Comparison of ENCODE assay signal across 11 cellular contexts in the genomic region with DNA sequence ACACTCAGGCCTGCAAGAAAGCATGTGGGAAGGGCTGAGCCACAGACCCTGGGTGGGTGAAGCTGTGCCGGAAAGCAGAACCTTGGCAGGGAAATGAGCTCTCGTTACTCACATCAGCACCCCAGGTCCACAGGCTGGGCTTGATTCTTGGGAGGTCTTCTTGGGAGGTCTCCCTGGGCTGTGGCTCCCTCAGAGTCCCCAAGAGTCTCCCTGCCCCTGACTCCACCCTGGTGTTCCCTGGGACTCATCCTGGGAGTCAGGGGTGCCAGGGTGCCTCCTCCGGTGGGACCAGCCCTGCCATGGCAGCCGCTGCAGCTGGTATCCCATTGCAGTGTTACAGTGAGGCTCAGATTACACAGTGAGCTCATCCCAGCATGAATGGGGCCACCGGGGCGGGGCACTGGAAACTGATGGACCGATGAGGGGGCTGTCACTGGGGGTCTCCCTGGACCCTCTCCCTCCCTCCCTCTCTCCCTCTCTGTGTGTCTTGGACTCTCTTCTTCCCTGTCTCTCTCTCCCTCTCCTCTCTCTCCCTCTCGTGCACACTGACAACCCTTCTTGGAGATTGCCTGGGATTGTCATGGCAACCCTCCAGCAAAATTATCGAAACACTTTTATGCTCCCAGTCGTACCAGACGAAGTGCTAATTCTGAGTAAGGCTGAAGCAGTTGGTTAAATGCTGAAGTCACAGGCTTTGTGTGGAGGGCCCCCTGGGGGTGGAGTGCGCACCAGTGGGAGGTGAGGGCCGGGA. TPM values are rescaled to one million over a fixed set of nuclear protein-coding genes. Genes with fewer than 3 reads are reported as not detected.
DNase-seq lines count a peak whose midpoint lies in the region; ATAC-seq, FAIRE-seq and TF ChIP-seq lines count a peak whose summit lies in the region.
"Had no signal": no experiment of that assay in that cellular context is flagged by ENCODE, and none has a peak within 500 bp of the region (broad histone marks: within the 10 kb centered on the region; RNA-seq: fewer than 3 reads in every experiment).

No MANE protein-coding gene starts in this region.

- H4K20me1 ChIP-seq in HepG2 (ENCODE audit: insufficient read depth, low read length) (no peaks in the 10 kb centered on the region), keratinocyte (ENCODE audit: control insufficient read depth, extremely low read depth, insufficient read depth, low read length) (no peaks in the 10 kb centered on the region)

- H3K9me1 ChIP-seq in keratinocyte (ENCODE audit: control insufficient read depth, extremely low read depth, insufficient read depth, low read length), result no peaks in the 10 kb centered on the region

- no peak overlapping the region for H2AFZ ChIP-seq in HepG2 (ENCODE audit: low read length)
- peak overlapping the region; percentile 19 for H2AFZ ChIP-seq in keratinocyte (ENCODE audit: control insufficient read depth, low read length)

- dilution Hi-C loops in keratinocyte (cut with MboI; ENCODE audit: extremely low pct_ligation_motif_present, low sequenced_read_pairs), result no loop called here

- H3K4me3 ChIP-seq in HepG2 (replicated peaks in 1 of 3; ENCODE audit: insufficient read depth in 1 of 3, low read depth in 2 of 3, low read length in 3 of 3), result no peak overlapping the region
- no peak overlapping the region for H3K4me3 ChIP-seq in right lobe of liver
- no peak overlapping the region for H3K4me3 ChIP-seq in keratinocyte (ENCODE audit: control insufficient read depth in 2 of 3, extremely low read depth in 1 of 3, insufficient read depth in 2 of 3, low read depth in 1 of 3, low read length in 3 of 3)
- H3K4me3 ChIP-seq in colonic mucosa, result no peak overlapping the region
- H3K4me3 ChIP-seq: GM12878 had no signal

- peaks cover 5 to 19% of the 10 kb centered on the region in 2 experiments; a peak in 4 of 5 replicates for H3K27me3 ChIP-seq in HepG2 (ENCODE audit: control insufficient read depth in 1 of 2, insufficient read depth in 2 of 2, low read length in 2 of 2)
- H3K27me3 ChIP-seq in right lobe of liver, result no peaks in the 10 kb centered on the region
- H3K27me3 ChIP-seq in keratinocyte (ENCODE audit: control insufficient read depth, extremely low read depth, insufficient read depth, low read length), result peaks cover 13% of the 10 kb centered on the region
- no peaks in the 10 kb centered on the region for H3K27me3 ChIP-seq in colonic mucosa

- no peak for ATAC-seq in HepG2
- no peak for ATAC-seq in right lobe of liver
- ATAC-seq in SK-N-SH treated with all-trans-retinoic acid at 6 μM for 48 hours, result peak; percentile 66
- no peak for ATAC-seq in GM19467 (IDR thresholded peaks at IDR 0.05; ENCODE audit: unreplicated experiment)
- ATAC-seq: GM12878 had no signal

- FAIRE-seq in HepG2 (lab: Jason Lieb, UNC), result no peak
- no peak for FAIRE-seq in keratinocyte (lab: Jason Lieb, UNC)
- FAIRE-seq: GM12878, kidney had no signal

- H3K9ac ChIP-seq in HepG2 (ENCODE audit: insufficient read depth, low read depth, low read length), result no peak overlapping the region
- no peak overlapping the region for H3K9ac ChIP-seq in keratinocyte (ENCODE audit: control insufficient read depth, extremely low read depth, insufficient read depth, low read length)
- no peak overlapping the region for H3K9ac ChIP-seq in colonic mucosa (ENCODE audit: low read depth in 2 of 2, low read length in 2 of 2)

- intact Hi-C loops in HepG2 (cut with micrococcal nuclease; ENCODE audit: unreplicated experiment), result no loop called here
- intact Hi-C loops in right lobe of liver (cut with DNase I), result no loop called here
- intact Hi-C loops in colonic mucosa (cut with DNase I), result no loop called here

- BruUV-seq in HepG2 (replicated peaks; lab: Mats Ljungman, UMichigan), result no TSS peak

- 1% methylated on average over 7 of the region's 13 CpGs for WGBS in HepG2 (ENCODE audit: low lambda C conversion rate)
- 28% methylated on average over 8 of the region's 13 CpGs for WGBS in right lobe of liver (ENCODE audit: insufficient coverage, low coverage, low lambda C conversion rate, missing lambda C conversion rate)

- DNase-seq in HepG2 (ENCODE audit: low spot score) (no peak), right lobe of liver (no peak), keratinocyte (ENCODE audit: low read depth, low spot score) (no peak), colonic mucosa (no peak), SK-N-DZ (ENCODE audit: low spot score) (no peak), glomerular visceral epithelial cell (ENCODE audit: extremely low spot score) (no peak)
- DNase-seq: CD4-positive, CD25-positive, alpha-beta regulatory T cell; kidney had no signal

- TF ChIP-seq POLR2A in HepG2 (IDR thresholded peaks at IDR 0.05; ENCODE audit: insufficient read depth in 1 of 2, low read depth in 2 of 2, low read length in 2 of 2), result no peak
- no peak for TF ChIP-seq POLR2A in right lobe of liver (IDR thresholded peaks at IDR 0.05)

- in situ Hi-C loops in HepG2 (cut with HindIII; ENCODE audit: extremely low pct_ligation_motif_present, low pct_unique_long_range_greater_than_20kb), result no loop called here

- H3K27ac ChIP-seq in HepG2 (ENCODE audit: extremely low read length, insufficient read depth, low read length), result no peak overlapping the region
- no peak overlapping the region for H3K27ac ChIP-seq in right lobe of liver
- no peak overlapping the region for H3K27ac ChIP-seq in keratinocyte (ENCODE audit: control insufficient read depth, insufficient read depth, low read length)
- H3K27ac ChIP-seq in colonic mucosa, result no peak overlapping the region

- POLR2A ChIA-PET in HepG2 (lab: Yijun Ruan, JAX), result no interaction called here

- H3K36me3 ChIP-seq in HepG2 (replicated peaks in 1 of 2; ENCODE audit: control insufficient read depth in 1 of 2, insufficient read depth in 2 of 2, low read length in 2 of 2) (no peaks in the 10 kb centered on the region), right lobe of liver (no peaks in the 10 kb centered on the region), keratinocyte (ENCODE audit: control insufficient read depth in 2 of 2, extremely low read depth in 1 of 2, insufficient read depth in 2 of 2, low read length in 2 of 2) (no peaks in the 10 kb centered on the region), colonic mucosa (no peaks in the 10 kb centered on the region)

- TF ChIP-seq CTCF in HepG2 (CRISPR knock-in tag; IDR thresholded peaks at IDR 0.05) (no peak), right lobe of liver (IDR thresholded peaks at IDR 0.05) (no peak), keratinocyte (optimal IDR thresholded peaks at IDR 0.05 in 1 of 3, IDR thresholded peaks at IDR 0.05 in 1 of 3, conservative IDR thresholded peaks at IDR 0.05 in 1 of 3; ENCODE audit: extremely low read depth in 1 of 3, insufficient read depth in 2 of 3, low read length in 3 of 3) (no peak), colonic mucosa (IDR thresholded peaks at IDR 0.05) (no peak)

- TF ChIP-seq RAD21 in HepG2 (CRISPR knock-in tag; IDR thresholded peaks at IDR 0.05), result no peak

- CTCF ChIA-PET in HepG2 (lab: Yijun Ruan, JAX; ENCODE audit: low intra/inter-chr PET ratio, low total read pairs), result no interaction called here

- no peaks in the 10 kb centered on the region for H3K4me1 ChIP-seq in HepG2 (ENCODE audit: insufficient read depth, low read length)
- no peaks in the 10 kb centered on the region for H3K4me1 ChIP-seq in right lobe of liver
- H3K4me1 ChIP-seq in keratinocyte (ENCODE audit: control insufficient read depth, extremely low read depth, insufficient read depth, low read length), result peaks cover 9% of the 10 kb centered on the region
- no peaks in the 10 kb centered on the region for H3K4me1 ChIP-seq in colonic mucosa

- TF ChIP-seq EP300 in HepG2 (IDR thresholded peaks at IDR 0.05; ENCODE audit: low read depth in 2 of 2, low read length in 2 of 2), result no peak
- TF ChIP-seq EP300 in HepG2 (CRISPR knock-in tag; IDR thresholded peaks at IDR 0.05; ENCODE audit: borderline replicate concordance), result no peak

- H3K9me3 ChIP-seq in HepG2 (ENCODE audit: low read length) (no peaks in the 10 kb centered on the region), right lobe of liver (no peaks in the 10 kb centered on the region), keratinocyte (ENCODE audit: control insufficient read depth, low read depth, low read length) (no peaks in the 10 kb centered on the region), colonic mucosa (no peaks in the 10 kb centered on the region)

- H3K79me2 ChIP-seq in HepG2 (ENCODE audit: insufficient read depth, low read length) (no peaks in the 10 kb centered on the region), keratinocyte (ENCODE audit: control insufficient read depth, insufficient read depth, low read length) (no peaks in the 10 kb centered on the region)

- H3K4me2 ChIP-seq in HepG2 (ENCODE audit: low read depth, low read length) (no peak overlapping the region), keratinocyte (ENCODE audit: control insufficient read depth, extremely low read depth, insufficient read depth, low read depth, low read length) (no peak overlapping the region)

RNA-seq across cellular contexts. Expression of a gene that starts 8.7 kb away (rescaled TPM):
- not detected in 2 replicates for total RNA-seq in HepG2 (2016; rRNA removed; fragmentation: Illumina TruSeq; extraction: Trizol)
- total RNA-seq in HepG2 (2016; cell fraction: cytosol; rRNA removed; fragmentation: Illumina TruSeq; extraction: Trizol; ENCODE audit: low read depth), result not detected in 2 replicates
- total RNA-seq in HepG2 (2016; cell fraction: insoluble cytoplasmic fraction; rRNA removed; fragmentation: Illumina TruSeq; extraction: Trizol), result not detected in 2 replicates
- not detected in 2 replicates for total RNA-seq in HepG2 (2016; cell fraction: membrane; rRNA removed; fragmentation: Illumina TruSeq; extraction: Trizol)
- not detected in 2 replicates for total RNA-seq in HepG2 (2016; cell fraction: nucleus; rRNA removed; fragmentation: Illumina TruSeq; extraction: Trizol)
- polyA plus RNA-seq in HepG2 (2011; rRNA removed), result 0.08 and 0.35 TPM in 2 replicates
- polyA plus RNA-seq in HepG2 (2011; cell fraction: cytosol; rRNA removed), result 0.25 and 0.28 TPM in 2 replicates
- 0.13 and 0.62 TPM in 2 replicates for polyA plus RNA-seq in HepG2 (2011; cell fraction: nucleus; rRNA removed)
- 0.80 TPM in 1 of 2 replicates, not detected in the other for polyA plus RNA-seq in HepG2 (2012)
- not detected in 2 replicates for polyA plus RNA-seq in HepG2 (2016; cell fraction: cytosol; fragmentation: Illumina TruSeq; extraction: Trizol; ENCODE audit: low read depth)
- polyA plus RNA-seq in HepG2 (2016; cell fraction: insoluble cytoplasmic fraction; fragmentation: Illumina TruSeq; extraction: Trizol; ENCODE audit: low read depth), result not detected in 2 replicates
- not detected in 2 replicates for polyA plus RNA-seq in HepG2 (2016; cell fraction: membrane; fragmentation: Illumina TruSeq; extraction: Trizol; ENCODE audit: low read depth)
- not detected in 2 replicates for polyA plus RNA-seq in HepG2 (2016; cell fraction: nucleus; fragmentation: Illumina TruSeq; extraction: Trizol; ENCODE audit: insufficient read depth, low read depth)
- not detected in 2 replicates for polyA minus RNA-seq in HepG2 (2011; rRNA and poly(A)+ RNA removed; ENCODE audit: low replicate concordance)
- polyA minus RNA-seq in HepG2 (2011; cell fraction: cytosol; rRNA and poly(A)+ RNA removed), result 0.49 TPM in 1 of 2 replicates, not detected in the other
- not detected in 2 replicates for polyA minus RNA-seq in HepG2 (2011; cell fraction: nucleus; rRNA and poly(A)+ RNA removed)
- 100 to 1,000 TPM in 1 of 6 experiments, 10 to 100 TPM in 2, 1 to 10 TPM in 3; 5.4 to 115 (median 27.7) TPM for total RNA-seq in right lobe of liver
- 0.22 to 0.30 TPM in 2 of 3 replicates, not detected in the other for polyA plus RNA-seq in keratinocyte
- polyA plus RNA-seq in keratinocyte (2011; ENCODE audit: low read depth), result 2.0 TPM
- 0.07 and 0.30 TPM in 2 replicates for polyA plus RNA-seq in keratinocyte (2011; cell fraction: cytosol; rRNA removed)
- polyA plus RNA-seq in keratinocyte (2011; cell fraction: nucleus; rRNA removed), result 1.1 and 2.9 TPM in 2 replicates
- polyA plus RNA-seq in keratinocyte (2012; ENCODE audit: low replicate concordance), result 3.6 TPM in 1 of 2 replicates, not detected in the other
- not detected in 3 replicates for polyA minus RNA-seq in keratinocyte
- polyA minus RNA-seq in keratinocyte (2011; cell fraction: cytosol; rRNA and poly(A)+ RNA removed), result not detected
- 0.53 and 0.62 TPM in 2 replicates for polyA minus RNA-seq in keratinocyte (2011; cell fraction: nucleus; rRNA and poly(A)+ RNA removed)
- total RNA-seq in colonic mucosa, result 10 to 100 TPM in 1 of 2 donors, 1 to 10 TPM in 1; 9.3 to 26.7 TPM
- 8.4 and 13.8 TPM in 2 replicates for polyA plus RNA-seq in SK-N-DZ (2014; cell fraction: cytosol; rRNA removed)
- 6.5 and 12.0 TPM in 2 replicates for polyA plus RNA-seq in SK-N-DZ (2014; cell fraction: nucleus; rRNA removed)
- polyA plus RNA-seq: CD4-positive, CD25-positive, alpha-beta regulatory T cell had no signal

RNA-seq across cellular contexts. Expression of a gene that starts 53.2 kb away (rescaled TPM):
- total RNA-seq in HepG2 (2016; rRNA removed; fragmentation: Illumina TruSeq; extraction: Trizol) (36.1 and 49.6 TPM in 2 replicates), right lobe of liver (10 to 100 TPM; 11.2 to 20.2 (median 17.0) TPM), colonic mucosa (10 to 100 TPM; 22.5 to 26.9 TPM)
- total RNA-seq in HepG2 (2016; cell fraction: cytosol; rRNA removed; fragmentation: Illumina TruSeq; extraction: Trizol; ENCODE audit: low read depth), result 15.2 and 24.7 TPM in 2 replicates
- total RNA-seq in HepG2 (2016; cell fraction: insoluble cytoplasmic fraction; rRNA removed; fragmentation: Illumina TruSeq; extraction: Trizol), result 39.0 and 48.6 TPM in 2 replicates
- 27.0 and 33.2 TPM in 2 replicates for total RNA-seq in HepG2 (2016; cell fraction: membrane; rRNA removed; fragmentation: Illumina TruSeq; extraction: Trizol)
- 30.6 and 31.1 TPM in 2 replicates for total RNA-seq in HepG2 (2016; cell fraction: nucleus; rRNA removed; fragmentation: Illumina TruSeq; extraction: Trizol)
- polyA plus RNA-seq in HepG2 (2011; rRNA removed) (16.5 and 17.8 TPM in 2 replicates), keratinocyte (34.4 to 49.9 TPM (median 42.4 TPM) in 3 replicates)
- 11.7 and 19.8 TPM in 2 replicates for polyA plus RNA-seq in HepG2 (2011; cell fraction: cytosol; rRNA removed)
- polyA plus RNA-seq in HepG2 (2011; cell fraction: nucleus; rRNA removed), result 6.1 and 12.5 TPM in 2 replicates
- 14.3 and 14.6 TPM in 2 replicates for polyA plus RNA-seq in HepG2 (2012)
- 10.4 and 19.4 TPM in 2 replicates for polyA plus RNA-seq in HepG2 (2016; cell fraction: cytosol; fragmentation: Illumina TruSeq; extraction: Trizol; ENCODE audit: low read depth)
- polyA plus RNA-seq in HepG2 (2016; cell fraction: insoluble cytoplasmic fraction; fragmentation: Illumina TruSeq; extraction: Trizol; ENCODE audit: low read depth), result 35.9 and 40.1 TPM in 2 replicates
- polyA plus RNA-seq in HepG2 (2016; cell fraction: membrane; fragmentation: Illumina TruSeq; extraction: Trizol; ENCODE audit: low read depth), result 16.7 and 27.6 TPM in 2 replicates
- 18.5 and 20.8 TPM in 2 replicates for polyA plus RNA-seq in HepG2 (2016; cell fraction: nucleus; fragmentation: Illumina TruSeq; extraction: Trizol; ENCODE audit: insufficient read depth, low read depth)
- polyA minus RNA-seq in HepG2 (2011; rRNA and poly(A)+ RNA removed; ENCODE audit: low replicate concordance), result 4.2 and 6.8 TPM in 2 replicates
- polyA minus RNA-seq in HepG2 (2011; cell fraction: cytosol; rRNA and poly(A)+ RNA removed), result 6.9 and 7.4 TPM in 2 replicates
- 22.1 and 29.3 TPM in 2 replicates for polyA minus RNA-seq in HepG2 (2011; cell fraction: nucleus; rRNA and poly(A)+ RNA removed)
- 60.5 TPM for polyA plus RNA-seq in keratinocyte (2011; ENCODE audit: low read depth)
- 36.8 and 64.8 TPM in 2 replicates for polyA plus RNA-seq in keratinocyte (2011; cell fraction: cytosol; rRNA removed)
- 30.2 and 32.5 TPM in 2 replicates for polyA plus RNA-seq in keratinocyte (2011; cell fraction: nucleus; rRNA removed)
- 31.4 and 34.8 TPM in 2 replicates for polyA plus RNA-seq in keratinocyte (2012; ENCODE audit: low replicate concordance)
- 22.1 to 42.3 TPM (median 28.4 TPM) in 3 replicates for polyA minus RNA-seq in keratinocyte
- 15.5 TPM for polyA minus RNA-seq in keratinocyte (2011; cell fraction: cytosol; rRNA and poly(A)+ RNA removed)
- polyA minus RNA-seq in keratinocyte (2011; cell fraction: nucleus; rRNA and poly(A)+ RNA removed), result 8.5 and 13.5 TPM in 2 replicates
- polyA plus RNA-seq in SK-N-DZ (2014; cell fraction: cytosol; rRNA removed), result 30.0 and 51.0 TPM in 2 replicates
- 23.9 and 30.8 TPM in 2 replicates for polyA plus RNA-seq in SK-N-DZ (2014; cell fraction: nucleus; rRNA removed)

Comparison
In these comparisons a context has a peak if more than half of its experiments do, and no peak if none do; other contexts are left out.
1. RNA of a gene that starts 8.7 kb away (total RNA-seq): 5.4 to 115 TPM in right lobe of liver and 9.3 to 26.7 TPM in colonic mucosa; not detected in HepG2; every median in the first group is over 4 times any median in the second.